1 cellular context compared by ENCODE assay signal in genomic region chr10:132463333-132464255, GRCh38.
TF ChIP-seq lines count a peak whose summit lies in the region.

No MANE protein-coding gene starts in this region.

TF ChIP-seq in liver, 16 proteins besides CTCF, POLR2A, EP300 and RAD21 (continued from another document):
- no peak for TF ChIP-seq MAX (IDR thresholded peaks at IDR 0.05)
- TF ChIP-seq FOXA2 (IDR thresholded peaks at IDR 0.05), result no peak
- no peak for TF ChIP-seq JUND (IDR thresholded peaks at IDR 0.05)
- no peak for TF ChIP-seq NR2F2 (IDR thresholded peaks at IDR 0.05)
- TF ChIP-seq HNF4A (conservative IDR thresholded peaks at IDR 0.05), result no peak
- no peak for TF ChIP-seq ZBTB33 (IDR thresholded peaks at IDR 0.05)
- TF ChIP-seq GABPA (IDR thresholded peaks at IDR 0.05 in 1 of 2, conservative IDR thresholded peaks at IDR 0.05 in 1 of 2), result no peak
- TF ChIP-seq SP1 (IDR thresholded peaks at IDR 0.05), result no peak
- no peak for TF ChIP-seq HNF4G (IDR thresholded peaks at IDR 0.05)
- no peak for TF ChIP-seq FOXA1 (IDR thresholded peaks at IDR 0.05)
